In genomic region chr9:104987743-104988142, GRCh38 we compare ENCODE assay signal across 30 cellular contexts. TPM values are rescaled to one million over a fixed set of nuclear protein-coding genes. Genes with fewer than 3 reads are reported as not detected.
DNase-seq lines count a peak whose midpoint lies in the region; ATAC-seq and TF ChIP-seq lines count a peak whose summit lies in the region.
"Had no signal": no experiment of that assay in that cellular context is flagged by ENCODE, and none has a peak within 500 bp of the region (broad histone marks: within the 10 kb centered on the region; RNA-seq: fewer than 3 reads in every experiment).

No MANE protein-coding gene starts in this region.

- POLR2A ChIA-PET in activated CD4-positive, alpha-beta T cell treated with anti-CD3 and anti-CD28 coated beads for 36 hours (lab: Charles Lee) = no interaction called here

- peaks cover 72% of the 10 kb centered on the region for H3K4me1 ChIP-seq in BLaER1

- H3K27ac ChIP-seq in BLaER1 = peak overlapping the region; percentile 56; the same call in 1 of the 2 replicates
- H3K27ac ChIP-seq: epithelial cell of prostate, left ventricle myocardium inferior, neural progenitor cell, parathyroid adenoma, tibial artery had no signal

- intact Hi-C loops in activated CD4-positive, alpha-beta T cell treated with anti-CD3 and anti-CD28 coated beads for 36 hours (cut with DNase I, micrococcal nuclease) = no loop called here

- no peaks in the 10 kb centered on the region for H4K20me1 ChIP-seq in BLaER1

- H3K4me2 ChIP-seq in BLaER1 = peak overlapping the region; percentile 84
- H3K4me2 ChIP-seq: neural progenitor cell had no signal

- H3K9me3 Mint-ChIP-seq in activated CD4-positive, alpha-beta T cell treated with anti-CD3 and anti-CD28 coated beads for 36 hours (ENCODE audit: low read depth) = no peaks in the 10 kb centered on the region
- H3K9me3 Mint-ChIP-seq: activated CD4-positive, alpha-beta T cell treated with anti-CD3 and anti-CD28 coated beads, Interleukin-2, amount 10 ng/mL, durations not matched to agents 24 days and 14 days; activated naive CD8-positive, alpha-beta T cell treated with anti-CD3 and anti-CD28 coated beads for 36 hours; neural progenitor cell; T-cell had no signal

- no peaks in the 10 kb centered on the region for H3K27me3 ChIP-seq in BLaER1
- H3K27me3 ChIP-seq: BE2C, tibial artery had no signal

- H3K36me3 Mint-ChIP-seq in activated CD4-positive, alpha-beta T cell treated with anti-CD3 and anti-CD28 coated beads for 36 hours (ENCODE audit: low read depth) = no peaks in the 10 kb centered on the region
- H3K36me3 Mint-ChIP-seq: activated naive CD8-positive, alpha-beta T cell treated with anti-CD3 and anti-CD28 coated beads for 36 hours; neural progenitor cell; T-cell had no signal

- peaks cover 42% of the 10 kb centered on the region for H3K4me1 Mint-ChIP-seq in activated CD4-positive, alpha-beta T cell treated with anti-CD3 and anti-CD28 coated beads for 36 hours

- H3K36me3 ChIP-seq in BLaER1 = no peaks in the 10 kb centered on the region
- H3K36me3 ChIP-seq: BE2C, left ventricle myocardium inferior, neural progenitor cell, tibial artery had no signal

- H3K27ac Mint-ChIP-seq in activated CD4-positive, alpha-beta T cell treated with anti-CD3 and anti-CD28 coated beads for 36 hours = no peak overlapping the region
- H3K27ac Mint-ChIP-seq: activated CD4-positive, alpha-beta T cell treated with anti-CD3 and anti-CD28 coated beads, Interleukin-2, amount 10 ng/mL, durations not matched to agents 24 days and 14 days; activated naive CD8-positive, alpha-beta T cell treated with anti-CD3 and anti-CD28 coated beads for 36 hours; neural progenitor cell; T-cell had no signal

- no peak for TF ChIP-seq CTCF in fibroblast of pulmonary artery (IDR thresholded peaks at IDR 0.05; ENCODE audit: low read length, missing control alignments)

- peak; percentile 38 for DNase-seq in H4 (ENCODE audit: low spot score)
- peak; percentile 34 for DNase-seq in NAMALWA (ENCODE audit: low spot score)
- peak; percentile 26 for DNase-seq in fibroblast of pulmonary artery (ENCODE audit: low read depth)
- DNase-seq in activated CD4-positive, alpha-beta T cell treated with anti-CD3 and anti-CD28 coated beads for 36 hours = no peak
- no peak for DNase-seq in NCI-H2081 (lab: John Stamatoyannopoulos, UW)
- DNase-seq: ACHN; activated CD4-positive, alpha-beta T cell treated with anti-CD3 and anti-CD28 coated beads, Interleukin-2, amount 10 ng/mL, durations not matched to agents 24 days and 14 days; activated effector memory CD4-positive, alpha-beta T cell treated with Interleukin-2 at 50 U/mL for 16 hours; activated naive CD8-positive, alpha-beta T cell treated with anti-CD3 and anti-CD28 coated beads for 36 hours; activated T-cell treated with anti-CD3 and anti-CD28 coated beads, Interleukin-2, amount 50 U/mL, for 1 hour; anterior cingulate cortex; BE2C; DMS79; effector CD4-positive, alpha-beta T cell; glutamatergic neuron; IMR-90; left ventricle myocardium inferior; mesendoderm; MM.1S; NCI-H146; NCI-H2107; NCI-H345; NCI-H774; T-cell; tibial artery had no signal

- H3K27me3 Mint-ChIP-seq in activated CD4-positive, alpha-beta T cell treated with anti-CD3 and anti-CD28 coated beads for 36 hours = peaks cover 22% of the 10 kb centered on the region

- no peak overlapping the region for H3K9ac ChIP-seq in BLaER1
- H3K9ac ChIP-seq: neural progenitor cell, parathyroid adenoma had no signal

- H3K4me3 ChIP-seq in BLaER1 (no peak overlapping the region), fibroblast of pulmonary artery (replicated peaks; ENCODE audit: low read depth, low read length) (no peak overlapping the region)
- H3K4me3 ChIP-seq: left ventricle myocardium inferior, neural progenitor cell, tibial artery had no signal

- no peak for ATAC-seq in GM21423 (IDR thresholded peaks at IDR 0.05; ENCODE audit: unreplicated experiment)
- no peak for ATAC-seq in activated CD4-positive, alpha-beta T cell treated with anti-CD3 and anti-CD28 coated beads for 36 hours
- ATAC-seq: T-cell had no signal

- CTCF ChIA-PET in activated CD4-positive, alpha-beta T cell treated with anti-CD3 and anti-CD28 coated beads for 36 hours (lab: Charles Lee) = no interaction called here

- H3K4me3 Mint-ChIP-seq in activated CD4-positive, alpha-beta T cell treated with anti-CD3 and anti-CD28 coated beads for 36 hours = no peak overlapping the region
- H3K4me3 Mint-ChIP-seq: activated CD4-positive, alpha-beta T cell treated with anti-CD3 and anti-CD28 coated beads, Interleukin-2, amount 10 ng/mL, durations not matched to agents 24 days and 14 days; activated naive CD8-positive, alpha-beta T cell treated with anti-CD3 and anti-CD28 coated beads for 36 hours; neural progenitor cell; T-cell had no signal

- H3K9me3 ChIP-seq in BLaER1 = no peaks in the 10 kb centered on the region
- H3K9me3 ChIP-seq: BE2C, left ventricle myocardium inferior, tibial artery had no signal

RNA-seq across cellular contexts. Expression of gene ABCA1, which starts 59.8 kb away (rescaled TPM):
- 10.9 and 11.6 TPM in 2 replicates for total RNA-seq in H4 (2014; rRNA removed; shearing (Covaris generic))
- total RNA-seq in activated CD4-positive, alpha-beta T cell treated with anti-CD3 and anti-CD28 coated beads for 36 hours = 1 to 10 TPM; 4.5 to 5.2 TPM

Comparison
In these comparisons a context has a peak if more than half of its experiments do, and no peak if none do; other contexts are left out.
1. DNase-seq: peak in H4 (single experiment), NAMALWA (single experiment) and fibroblast of pulmonary artery (single experiment); none in activated CD4-positive, alpha-beta T cell treated with anti-CD3 and anti-CD28 coated beads for 36 hours (single experiment) and NCI-H2081 (0 of 2).